ENCODE assay signal across 23 cellular contexts in genomic region chr20:9927224-9927623, GRCh38.
"Had no signal": no experiment of that assay in that cellular context is flagged by ENCODE, and none has a peak within 500 bp of the region (broad histone marks: within the 10 kb centered on the region; RNA-seq: fewer than 3 reads in every experiment).

No MANE protein-coding gene starts in this region.

- H3K27ac ChIP-seq: brain microvascular endothelial cell, esophagus muscularis mucosa, gastrocnemius medialis, suprapubic skin, transverse colon, uterus had no signal

- H3K27me3 Mint-ChIP-seq: activated CD4-positive, alpha-beta T cell treated with anti-CD3 and anti-CD28 coated beads, Interleukin-2, amount 10 ng/mL, durations not matched to agents 7 days and 5 days; activated naive CD4-positive, alpha-beta T cell treated with anti-CD3 and anti-CD28 coated beads, Interleukin-2, amount 10 ng/mL, durations not matched to agents 7 days and 5 days; activated naive CD8-positive, alpha-beta T cell treated with anti-CD3 and anti-CD28 coated beads, Interleukin-2, amount 50 U/mL, for 24 hours; memory B cell had no signal

- H3K4me1 ChIP-seq: esophagus muscularis mucosa, gastrocnemius medialis, uterus had no signal

- H3K4me3 ChIP-seq: esophagus muscularis mucosa, gastrocnemius medialis, suprapubic skin, transverse colon, uterus had no signal

- FAIRE-seq: endometrium had no signal

- ATAC-seq: activated naive CD8-positive, alpha-beta T cell treated with anti-CD3 and anti-CD28 coated beads, Interleukin-2, amount 50 U/mL, for 24 hours; activated T-cell treated with anti-CD3 and anti-CD28 coated beads, Interleukin-2, amount 50 U/mL, for 4 hours; gastrocnemius medialis; left ventricle myocardium superior had no signal

- H3K4me1 Mint-ChIP-seq: activated B cell treated with CpG ODN at 0.5 μM for 24 hours; activated CD4-positive, alpha-beta T cell treated with anti-CD3 and anti-CD28 coated beads, Interleukin-2, amount 10 ng/mL, durations not matched to agents 7 days and 5 days; activated naive CD4-positive, alpha-beta T cell treated with anti-CD3 and anti-CD28 coated beads, Interleukin-2, amount 10 ng/mL, durations not matched to agents 7 days and 5 days; activated naive CD8-positive, alpha-beta T cell treated with anti-CD3 and anti-CD28 coated beads, Interleukin-2, amount 50 U/mL, for 24 hours; memory B cell; naive B cell; neural crest cell had no signal

- H3K27me3 ChIP-seq: brain microvascular endothelial cell, esophagus muscularis mucosa, gastrocnemius medialis, suprapubic skin, transverse colon, uterus had no signal

- H3K27ac Mint-ChIP-seq: activated B cell treated with CpG ODN at 0.5 μM for 24 hours; activated CD4-positive, alpha-beta T cell treated with anti-CD3 and anti-CD28 coated beads, Interleukin-2, amount 10 ng/mL, durations not matched to agents 7 days and 5 days; activated naive CD4-positive, alpha-beta T cell treated with anti-CD3 and anti-CD28 coated beads, Interleukin-2, amount 10 ng/mL, durations not matched to agents 7 days and 5 days; activated naive CD8-positive, alpha-beta T cell treated with anti-CD3 and anti-CD28 coated beads, Interleukin-2, amount 50 U/mL, for 24 hours; memory B cell; naive B cell had no signal

- H3K36me3 ChIP-seq: brain microvascular endothelial cell, esophagus muscularis mucosa, gastrocnemius medialis, suprapubic skin, transverse colon, uterus had no signal

- H3K9me3 Mint-ChIP-seq: activated B cell treated with CpG ODN at 0.5 μM for 24 hours; activated CD4-positive, alpha-beta T cell treated with anti-CD3 and anti-CD28 coated beads, Interleukin-2, amount 10 ng/mL, durations not matched to agents 7 days and 5 days; activated naive CD4-positive, alpha-beta T cell treated with anti-CD3 and anti-CD28 coated beads, Interleukin-2, amount 10 ng/mL, durations not matched to agents 7 days and 5 days; activated naive CD8-positive, alpha-beta T cell treated with anti-CD3 and anti-CD28 coated beads, Interleukin-2, amount 50 U/mL, for 24 hours; activated T-cell treated with anti-CD3 and anti-CD28 coated beads, Interleukin-2, amount 50 U/mL, for 4 hours; memory B cell; naive B cell; neural crest cell had no signal

- DNase-seq: activated B cell treated with CpG ODN at 0.5 μM for 24 hours; activated CD4-positive, alpha-beta T cell treated with anti-CD3 and anti-CD28 coated beads, Interleukin-2, amount 10 ng/mL, durations not matched to agents 7 days and 5 days; activated CD8-positive, alpha-beta memory T cell treated with anti-CD3 and anti-CD28 coated beads, Interleukin-2, amount 50 U/mL, for 4 hours; activated naive CD4-positive, alpha-beta T cell treated with anti-CD3 and anti-CD28 coated beads, Interleukin-2, amount 10 ng/mL, durations not matched to agents 7 days and 5 days; activated naive CD8-positive, alpha-beta T cell treated with anti-CD3 and anti-CD28 coated beads, Interleukin-2, amount 50 U/mL, for 24 hours; activated T-cell treated with anti-CD3 and anti-CD28 coated beads, Interleukin-2, amount 50 U/mL, for 4 hours; brain microvascular endothelial cell; cortex of kidney; gastrocnemius medialis; head of caudate nucleus; left ventricle myocardium superior; naive B cell; stimulated activated CD4-positive, alpha-beta T cell treated with anti-CD3 and anti-CD28 coated beads, Interleukin-2, amount 100 ng/mL, for 24 hours; stimulated activated naive CD4-positive, alpha-beta T cell treated with Interleukin-2 at 50 U/mL for 16 hours; T-helper 1 cell; T-helper 9 cell; transverse colon; uterus had no signal

- H3K36me3 Mint-ChIP-seq: activated naive CD4-positive, alpha-beta T cell treated with anti-CD3 and anti-CD28 coated beads, Interleukin-2, amount 10 ng/mL, durations not matched to agents 7 days and 5 days; memory B cell; naive B cell had no signal

- H3K4me3 Mint-ChIP-seq: activated B cell treated with CpG ODN at 0.5 μM for 24 hours; activated CD4-positive, alpha-beta T cell treated with anti-CD3 and anti-CD28 coated beads, Interleukin-2, amount 10 ng/mL, durations not matched to agents 7 days and 5 days; activated naive CD4-positive, alpha-beta T cell treated with anti-CD3 and anti-CD28 coated beads, Interleukin-2, amount 10 ng/mL, durations not matched to agents 7 days and 5 days; activated naive CD8-positive, alpha-beta T cell treated with anti-CD3 and anti-CD28 coated beads, Interleukin-2, amount 50 U/mL, for 24 hours; activated T-cell treated with anti-CD3 and anti-CD28 coated beads, Interleukin-2, amount 50 U/mL, for 4 hours; memory B cell; naive B cell; neural crest cell had no signal

- H3K9me3 ChIP-seq: esophagus muscularis mucosa, gastrocnemius medialis, suprapubic skin, transverse colon, uterus had no signal
